8 cellular contexts compared by ENCODE assay signal in genomic region chr12:45729233-45730115, GRCh38. TPM values are rescaled to one million over a fixed set of nuclear protein-coding genes. Genes with fewer than 3 reads are reported as not detected.
DNase-seq lines count a peak whose midpoint lies in the region; ATAC-seq and TF ChIP-seq lines count a peak whose summit lies in the region.

A gene with protein sequence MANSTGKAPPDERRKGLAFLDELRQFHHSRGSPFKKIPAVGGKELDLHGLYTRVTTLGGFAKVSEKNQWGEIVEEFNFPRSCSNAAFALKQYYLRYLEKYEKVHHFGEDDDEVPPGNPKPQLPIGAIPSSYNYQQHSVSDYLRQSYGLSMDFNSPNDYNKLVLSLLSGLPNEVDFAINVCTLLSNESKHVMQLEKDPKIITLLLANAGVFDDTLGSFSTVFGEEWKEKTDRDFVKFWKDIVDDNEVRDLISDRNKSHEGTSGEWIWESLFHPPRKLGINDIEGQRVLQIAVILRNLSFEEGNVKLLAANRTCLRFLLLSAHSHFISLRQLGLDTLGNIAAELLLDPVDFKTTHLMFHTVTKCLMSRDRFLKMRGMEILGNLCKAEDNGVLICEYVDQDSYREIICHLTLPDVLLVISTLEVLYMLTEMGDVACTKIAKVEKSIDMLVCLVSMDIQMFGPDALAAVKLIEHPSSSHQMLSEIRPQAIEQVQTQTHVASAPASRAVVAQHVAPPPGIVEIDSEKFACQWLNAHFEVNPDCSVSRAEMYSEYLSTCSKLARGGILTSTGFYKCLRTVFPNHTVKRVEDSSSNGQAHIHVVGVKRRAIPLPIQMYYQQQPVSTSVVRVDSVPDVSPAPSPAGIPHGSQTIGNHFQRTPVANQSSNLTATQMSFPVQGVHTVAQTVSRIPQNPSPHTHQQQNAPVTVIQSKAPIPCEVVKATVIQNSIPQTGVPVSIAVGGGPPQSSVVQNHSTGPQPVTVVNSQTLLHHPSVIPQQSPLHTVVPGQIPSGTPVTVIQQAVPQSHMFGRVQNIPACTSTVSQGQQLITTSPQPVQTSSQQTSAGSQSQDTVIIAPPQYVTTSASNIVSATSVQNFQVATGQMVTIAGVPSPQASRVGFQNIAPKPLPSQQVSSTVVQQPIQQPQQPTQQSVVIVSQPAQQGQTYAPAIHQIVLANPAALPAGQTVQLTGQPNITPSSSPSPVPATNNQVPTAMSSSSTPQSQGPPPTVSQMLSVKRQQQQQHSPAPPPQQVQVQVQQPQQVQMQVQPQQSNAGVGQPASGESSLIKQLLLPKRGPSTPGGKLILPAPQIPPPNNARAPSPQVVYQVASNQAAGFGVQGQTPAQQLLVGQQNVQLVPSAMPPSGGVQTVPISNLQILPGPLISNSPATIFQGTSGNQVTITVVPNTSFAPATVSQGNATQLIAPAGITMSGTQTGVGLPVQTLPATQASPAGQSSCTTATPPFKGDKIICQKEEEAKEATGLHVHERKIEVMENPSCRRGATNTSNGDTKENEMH (N-terminal part only) (plus strand): TSS chr12:45729706. CDS start chr12:45729837, 131 bp downstream.

- H3K9ac ChIP-seq in HUES6 (ENCODE audit: low read length): peak within 1 kb of the TSS; percentile 96

- H3K4me1 ChIP-seq in HUES6 (ENCODE audit: control insufficient read depth, insufficient read depth, low read length) (peaks cover 20% of the 10 kb centered on the region), SJSA1 (replicated peaks) (peaks cover 8% of the 10 kb centered on the region; the same call in 1 of the 2 replicates), suprapubic skin (peaks cover 46% of the 10 kb centered on the region)

- H3K36me3 ChIP-seq in HUES6 (ENCODE audit: control insufficient read depth, insufficient read depth, low read length) (peaks cover 5% of the 10 kb centered on the region), SJSA1 (peaks cover 25% of the 10 kb centered on the region), suprapubic skin (no peaks in the 10 kb centered on the region)

- H3K9me3 ChIP-seq in HUES6 (ENCODE audit: control insufficient read depth, insufficient read depth, low read depth, low read length) (no peaks in the 10 kb centered on the region), SJSA1 (replicated peaks) (no peaks in the 10 kb centered on the region), suprapubic skin (no peaks in the 10 kb centered on the region)

- H3K4me3 ChIP-seq in HUES6 (ENCODE audit: low read depth, low read length): peak within 1 kb of the TSS; percentile 97
- H3K4me3 ChIP-seq in SJSA1: peak within 1 kb of the TSS; percentile 69
- peak within 1 kb of the TSS; percentile 88 for H3K4me3 ChIP-seq in suprapubic skin

- TF ChIP-seq POLR2A in suprapubic skin (IDR thresholded peaks at IDR 0.05): no peak

- H3K27me3 ChIP-seq in HUES6 (ENCODE audit: control insufficient read depth, insufficient read depth, low read length) (no peaks in the 10 kb centered on the region), SJSA1 (replicated peaks) (no peaks in the 10 kb centered on the region), suprapubic skin (no peaks in the 10 kb centered on the region)

- no peak for TF ChIP-seq CTCF in omental fat pad (IDR thresholded peaks at IDR 0.05)
- no peak for TF ChIP-seq CTCF in suprapubic skin (IDR thresholded peaks at IDR 0.05)

- no peak for TF ChIP-seq EP300 in suprapubic skin (IDR thresholded peaks at IDR 0.05)

- WGBS in suprapubic skin: 2% methylated on average over 46 of the region's 89 CpGs

- peak; percentile 10 for ATAC-seq in GM21381 (IDR thresholded peaks at IDR 0.05; ENCODE audit: unreplicated experiment)
- ATAC-seq in omental fat pad (ENCODE audit: low FRiP score): peak; percentile 40

- H3K27ac ChIP-seq in HUES6 (ENCODE audit: low read depth, low read length) (peak within 1 kb of the TSS; percentile 96), SJSA1 (peak within 1 kb of the TSS; percentile 88), suprapubic skin (peak within 1 kb of the TSS; percentile 100)

- DNase-seq in COR-L47 (lab: John Stamatoyannopoulos, UW): peak; percentile 39
- peak; percentile 64 to 86 for DNase-seq in SJSA1 (ENCODE audit: low read depth in 1 of 2, low spot score in 2 of 2)
- peak; percentile 74 for DNase-seq in activated naive CD4-positive, alpha-beta T cell treated with anti-CD3 and anti-CD28 coated beads, Interleukin-2, amount 50 U/mL, for 16 hours
- no peak for DNase-seq in glomerular endothelial cell (ENCODE audit: extremely low read depth, low read depth, low spot score)
- peak; percentile 24 for DNase-seq in omental fat pad (ENCODE audit: low spot score)
- peak; percentile 79 to 80 for DNase-seq in suprapubic skin (ENCODE audit: low spot score in 2 of 2)

RNA-seq across cellular contexts. Expression of the gene that starts here (rescaled TPM):
- total RNA-seq in SJSA1 (2014; rRNA removed; shearing (Covaris generic)): 6.6 and 12.0 TPM in 2 replicates
- 11.7 and 19.5 TPM in 2 replicates for total RNA-seq in glomerular endothelial cell
- 10 to 100 TPM; 18.5 to 40.7 (median 27.3) TPM for total RNA-seq in omental fat pad
- 10 to 100 TPM; 32.1 to 79.1 (median 41.5) TPM for total RNA-seq in suprapubic skin
